ENCODE assay signal across 10 cellular contexts in genomic region chr16:52384378-52384777, GRCh38.
"Had no signal": no experiment of that assay in that cellular context is flagged by ENCODE, and none has a peak within 500 bp of the region (broad histone marks: within the 10 kb centered on the region; RNA-seq: fewer than 3 reads in every experiment).

No MANE protein-coding gene starts in this region.

- H3K4me1 ChIP-seq: HAP-1 had no signal

- FAIRE-seq: HTR-8/SVneo had no signal

- H3K27ac Mint-ChIP-seq: HFFc6, IgD-negative memory B cell had no signal

- H3K9me3 ChIP-seq: HAP-1 had no signal

- H3K4me1 Mint-ChIP-seq: IgD-negative memory B cell had no signal

- H3K27me3 Mint-ChIP-seq: IgD-negative memory B cell had no signal

- H3K36me3 Mint-ChIP-seq: IgD-negative memory B cell had no signal

- DNase-seq: GOT3, H7, HFFc6, KBM-7 had no signal

- H3K4me3 Mint-ChIP-seq: HFFc6, IgD-negative memory B cell had no signal

- H3K9ac ChIP-seq: KMS-11 had no signal

- H3K4me2 ChIP-seq: KMS-11 had no signal

- ATAC-seq: HCT116 had no signal

- H3K27ac ChIP-seq: HL-60, KMS-11 had no signal

- H3K36me3 ChIP-seq: HAP-1 had no signal

- H3K4me3 ChIP-seq: HAP-1 had no signal
